8 cellular contexts compared by ENCODE assay signal in genomic region chr11:116853461-116854073, GRCh38. TPM values are rescaled to one million over a fixed set of nuclear protein-coding genes. Genes with fewer than 3 reads are reported as not detected.
DNase-seq lines count a peak whose midpoint lies in the region; ATAC-seq and TF ChIP-seq lines count a peak whose summit lies in the region.

No MANE protein-coding gene starts in this region.

- no peaks in the 10 kb centered on the region for H3K79me2 ChIP-seq in OCI-LY1 (ENCODE audit: insufficient read depth, low read length)

- H3K27ac Mint-ChIP-seq in stimulated activated naive B cell treated with anti-CD40 and anti-IgM and Interleukin-4, amounts not matched to agents 10 μg/mL and 1 μg/mL and 100 μg/mL, for 72 hours, result peak overlapping the region; percentile 4

- no peak for DNase-seq in Right ventricle myocardium superior
- no peak for DNase-seq in left ventricle myocardium inferior
- peak; percentile 38 for DNase-seq in activated T-cell treated with anti-CD3 and anti-CD28 coated beads, Interleukin-2, amount 50 U/mL, for 1 hour
- DNase-seq in hepatic stellate cell (ENCODE audit: low spot score), result peak; percentile 90
- DNase-seq in stimulated activated naive B cell treated with anti-CD40 and anti-IgM and Interleukin-4, amounts not matched to agents 10 μg/mL and 1 μg/mL and 100 μg/mL, for 72 hours, result peak; percentile 57
- no peak for DNase-seq in DMS79 (lab: John Stamatoyannopoulos, UW)

- H3K36me3 ChIP-seq in left ventricle myocardium inferior, result peaks cover 53% of the 10 kb centered on the region
- H3K36me3 ChIP-seq in OCI-LY1 (ENCODE audit: insufficient read depth, low read length), result peaks cover 61% of the 10 kb centered on the region

- H3K9me2 ChIP-seq in OCI-LY1 (ENCODE audit: low read depth, low read length), result no peaks in the 10 kb centered on the region

- H3K4me2 ChIP-seq in OCI-LY1 (ENCODE audit: low read length), result peak overlapping the region; percentile 2; the same call in 1 of the 2 replicates

- H4K20me1 ChIP-seq in OCI-LY1 (ENCODE audit: insufficient read depth, low read length), result no peaks in the 10 kb centered on the region

- H3K4me1 Mint-ChIP-seq in stimulated activated naive B cell treated with anti-CD40 and anti-IgM and Interleukin-4, amounts not matched to agents 10 μg/mL and 1 μg/mL and 100 μg/mL, for 72 hours, result peaks cover 54 to 59% of the 10 kb centered on the region in 2 donors

- H3K9me3 ChIP-seq in left ventricle myocardium inferior (replicated peaks), result no peaks in the 10 kb centered on the region
- H3K9me3 ChIP-seq in OCI-LY1 (ENCODE audit: low read length), result no peaks in the 10 kb centered on the region

- peaks cover 17% of the 10 kb centered on the region for H3K4me1 ChIP-seq in left ventricle myocardium inferior
- peaks cover 32% of the 10 kb centered on the region for H3K4me1 ChIP-seq in OCI-LY1 (ENCODE audit: insufficient read depth, low read length, severe bottlenecking)

- H3K4me3 ChIP-seq in left ventricle myocardium inferior, result no peak overlapping the region
- no peak overlapping the region for H3K4me3 ChIP-seq in OCI-LY1 (ENCODE audit: low read depth, low read length, poor library complexity, severe bottlenecking)

- no peaks in the 10 kb centered on the region for H3F3A ChIP-seq in OCI-LY1 (ENCODE audit: insufficient read depth, low read length)

- no peak overlapping the region for H3K27ac ChIP-seq in left ventricle myocardium inferior (replicated peaks)
- peak overlapping the region; percentile 56 for H3K27ac ChIP-seq in OCI-LY1 (ENCODE audit: low read depth, low read length, poor library complexity, severe bottlenecking)

- H3K4me3 Mint-ChIP-seq in stimulated activated naive B cell treated with anti-CD40 and anti-IgM and Interleukin-4, amounts not matched to agents 10 μg/mL and 1 μg/mL and 100 μg/mL, for 72 hours, result peak overlapping the region; percentile 51 to 67

- intact Hi-C loops in Right ventricle myocardium superior (cut with DNase I), result no loop called here
- intact Hi-C loops in left ventricle myocardium inferior (cut with micrococcal nuclease), result no loop called here

- H3K36me3 Mint-ChIP-seq in stimulated activated naive B cell treated with anti-CD40 and anti-IgM and Interleukin-4, amounts not matched to agents 10 μg/mL and 1 μg/mL and 100 μg/mL, for 72 hours, result peaks cover 37 to 60% of the 10 kb centered on the region in 2 donors

- H3K27me3 Mint-ChIP-seq in stimulated activated naive B cell treated with anti-CD40 and anti-IgM and Interleukin-4, amounts not matched to agents 10 μg/mL and 1 μg/mL and 100 μg/mL, for 72 hours, result no peaks in the 10 kb centered on the region

- ATAC-seq in Right ventricle myocardium superior (ENCODE audit: poor library complexity) (peak; percentile 25), HG02970 (IDR thresholded peaks at IDR 0.05; ENCODE audit: low FRiP score, unreplicated experiment) (peak; percentile 74)
- peak; percentile 97 for ATAC-seq in stimulated activated naive B cell treated with anti-CD40 and anti-IgM and Interleukin-4, amounts not matched to agents 10 μg/mL and 1 μg/mL and 100 μg/mL, for 72 hours (replicated peaks)

- H3K9ac ChIP-seq in OCI-LY1 (ENCODE audit: low read length), result no peak overlapping the region

- no peaks in the 10 kb centered on the region for H3K9me3 Mint-ChIP-seq in stimulated activated naive B cell treated with anti-CD40 and anti-IgM and Interleukin-4, amounts not matched to agents 10 μg/mL and 1 μg/mL and 100 μg/mL, for 72 hours

- TF ChIP-seq CTCF in left ventricle myocardium inferior (IDR thresholded peaks at IDR 0.05; ENCODE audit: borderline replicate concordance), result no peak
- TF ChIP-seq CTCF in OCI-LY1 (IDR thresholded peaks at IDR 0.05; ENCODE audit: low read length), result no peak

- H2AFZ ChIP-seq in OCI-LY1 (ENCODE audit: low read length), result no peak overlapping the region

- no peaks in the 10 kb centered on the region for H3K27me3 ChIP-seq in left ventricle myocardium inferior (ENCODE audit: low read depth)
- H3K27me3 ChIP-seq in OCI-LY1 (ENCODE audit: insufficient read depth, low read length), result no peaks in the 10 kb centered on the region

RNA-seq across cellular contexts. Expression of gene APOA1, which starts 16.1 kb away (rescaled TPM):
- total RNA-seq in Right ventricle myocardium superior (8.4 TPM), left ventricle myocardium inferior (62.6 TPM)

RNA-seq across cellular contexts. Expression of gene APOC3, which starts 23.9 kb away (rescaled TPM):
- total RNA-seq in Right ventricle myocardium superior (0.46 TPM), left ventricle myocardium inferior (not detected)

RNA-seq across cellular contexts. Expression of gene APOA4, which starts 30.5 kb away (rescaled TPM):
- not detected for total RNA-seq in Right ventricle myocardium superior
- total RNA-seq in left ventricle myocardium inferior, result not detected

Comparison
In these comparisons a context has a peak if more than half of its experiments do, and no peak if none do; other contexts are left out.
1. ATAC-seq: peak in every context shown above with its lines; median percentile 97 in stimulated activated naive B cell treated with anti-CD40 and anti-IgM and Interleukin-4, amounts not matched to agents 10 μg/mL and 1 μg/mL and 100 μg/mL, for 72 hours; 74 in HG02970; 25 in Right ventricle myocardium superior.
2. DNase-seq: peak in activated T-cell treated with anti-CD3 and anti-CD28 coated beads, Interleukin-2, amount 50 U/mL, for 1 hour (single experiment), hepatic stellate cell (single experiment) and stimulated activated naive B cell treated with anti-CD40 and anti-IgM and Interleukin-4, amounts not matched to agents 10 μg/mL and 1 μg/mL and 100 μg/mL, for 72 hours (single experiment); none in Right ventricle myocardium superior (single experiment), left ventricle myocardium inferior (single experiment) and DMS79 (single experiment).